Comparison of ENCODE assay signal across 26 cellular contexts in the genomic region with DNA sequence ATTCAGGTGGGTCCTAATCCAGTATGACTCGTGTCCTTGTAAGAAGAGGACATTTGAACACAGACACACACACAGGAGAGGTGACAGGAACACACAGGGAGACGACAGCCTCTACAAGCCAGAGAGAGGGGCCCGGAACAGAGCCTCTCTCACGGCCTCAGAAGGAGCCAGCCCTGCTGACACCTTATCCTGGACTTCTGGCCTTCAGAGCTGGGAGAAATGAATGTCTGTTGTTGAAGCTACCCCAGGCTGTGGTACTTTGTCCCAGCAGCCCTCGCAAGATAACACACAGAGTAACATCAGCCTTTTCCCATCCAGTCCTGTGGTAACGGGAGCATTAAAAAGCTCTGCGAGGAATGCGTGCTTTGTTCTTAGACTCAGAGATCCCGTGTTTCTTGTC.
"Had no signal": no experiment of that assay in that cellular context is flagged by ENCODE, and none has a peak within 500 bp of the region (broad histone marks: within the 10 kb centered on the region; RNA-seq: fewer than 3 reads in every experiment).

No MANE protein-coding gene starts in this region.

- H3K4me3 ChIP-seq: SJCRH30 had no signal

- H3K27ac Mint-ChIP-seq: activated CD8-positive, alpha-beta memory T cell treated with anti-CD3 and anti-CD28 coated beads, Interleukin-2, amount 10 ng/mL, durations not matched to agents 7 days and 5 days; activated naive CD4-positive, alpha-beta T cell treated with anti-CD3 and anti-CD28 coated beads, Interleukin-2, amount 50 U/mL, for 72 hours; activated naive CD8-positive, alpha-beta T cell treated with anti-CD3 and anti-CD28 coated beads, Interleukin-2, amount 50 U/mL, for 24 hours; activated T-cell treated with anti-CD3 and anti-CD28 coated beads, Interleukin-2, amount 50 U/mL, for 24 hours; activated T-helper 1 cell treated with anti-CD3 and anti-CD28 coated beads, Interleukin-12 subunit alpha, Interleukin-12 subunit beta, Interleukin-2, Interleukin-4 antibody, amounts not matched to agents 30 ng/mL and 10 ng/mL and 1 ng/mL, durations not matched to agents 14 hours and 24 hours and 36 hours had no signal

- ATAC-seq: activated CD4-positive, CD25-positive, alpha-beta regulatory T cell treated with anti-CD3 and anti-CD28 coated beads, Interleukin-2, amount 50 U/mL, for 24 hours; activated CD8-positive, alpha-beta memory T cell treated with anti-CD3 and anti-CD28 coated beads, Interleukin-2, amount 10 ng/mL, durations not matched to agents 7 days and 5 days; activated naive CD4-positive, alpha-beta T cell treated with anti-CD3 and anti-CD28 coated beads, Interleukin-2, amount 50 U/mL, for 72 hours; activated naive CD8-positive, alpha-beta T cell treated with anti-CD3 and anti-CD28 coated beads, Interleukin-2, amount 50 U/mL, for 24 hours; Panc1 had no signal

- H3K36me3 Mint-ChIP-seq: activated CD8-positive, alpha-beta memory T cell treated with anti-CD3 and anti-CD28 coated beads, Interleukin-2, amount 10 ng/mL, durations not matched to agents 7 days and 5 days; activated naive CD4-positive, alpha-beta T cell treated with anti-CD3 and anti-CD28 coated beads, Interleukin-2, amount 50 U/mL, for 72 hours had no signal

- H3K9me3 ChIP-seq: SJCRH30, SK-N-SH had no signal

- H3K27me3 ChIP-seq: brain microvascular endothelial cell, SJCRH30 had no signal

- H3K27me3 Mint-ChIP-seq: activated CD8-positive, alpha-beta memory T cell treated with anti-CD3 and anti-CD28 coated beads, Interleukin-2, amount 10 ng/mL, durations not matched to agents 7 days and 5 days; activated naive CD8-positive, alpha-beta T cell treated with anti-CD3 and anti-CD28 coated beads, Interleukin-2, amount 50 U/mL, for 24 hours; activated T-cell treated with anti-CD3 and anti-CD28 coated beads, Interleukin-2, amount 50 U/mL, for 24 hours had no signal

- H3K4me3 Mint-ChIP-seq: activated CD8-positive, alpha-beta memory T cell treated with anti-CD3 and anti-CD28 coated beads, Interleukin-2, amount 10 ng/mL, durations not matched to agents 7 days and 5 days; activated naive CD8-positive, alpha-beta T cell treated with anti-CD3 and anti-CD28 coated beads, Interleukin-2, amount 50 U/mL, for 24 hours; activated T-cell treated with anti-CD3 and anti-CD28 coated beads, Interleukin-2, amount 50 U/mL, for 24 hours; activated T-helper 1 cell treated with anti-CD3 and anti-CD28 coated beads, Interleukin-12 subunit alpha, Interleukin-12 subunit beta, Interleukin-2, Interleukin-4 antibody, amounts not matched to agents 30 ng/mL and 10 ng/mL and 1 ng/mL, durations not matched to agents 14 hours and 24 hours and 36 hours had no signal

- DNase-seq: activated CD4-positive, alpha-beta T cell treated with anti-CD3 and anti-CD28 coated beads for 4 hours; activated CD8-positive, alpha-beta memory T cell treated with anti-CD3 and anti-CD28 coated beads, Interleukin-2, amount 10 ng/mL, durations not matched to agents 7 days and 5 days; activated effector memory CD4-positive, alpha-beta T cell treated with Interleukin-2 at 50 U/mL for 16 hours; activated naive CD4-positive, alpha-beta T cell treated with Interleukin-2 at 50 U/mL for 16 hours; activated naive CD8-positive, alpha-beta T cell treated with anti-CD3 and anti-CD28 coated beads, Interleukin-2, amount 50 U/mL, for 24 hours; activated T-cell treated with anti-CD3 and anti-CD28 coated beads, Interleukin-2, amount 50 U/mL, for 24 hours; amygdala; brain microvascular endothelial cell; caudate nucleus; Karpas-422; NCI-H1105 treated with DMSO at 0.1 percent for 48 hours; NCI-H1436 treated with DMSO at 0.1 percent for 48 hours; NCI-H187; NCI-H2081; NCI-H510A treated with DMSO at 0.1 percent for 48 hours; NCI-H69; NK-92 treated with Interleukin-12 subunit alpha and Interleukin-12 subunit beta, amount 100 ng/mL, for 24 hours; OCI-M1; Right ventricle myocardium superior; RPMI8226; SJCRH30; SK-N-SH had no signal

- H3K9ac ChIP-seq: SK-N-SH had no signal

- H3K36me3 ChIP-seq: brain microvascular endothelial cell, SJCRH30 had no signal

- H3K9me3 Mint-ChIP-seq: activated naive CD4-positive, alpha-beta T cell treated with anti-CD3 and anti-CD28 coated beads, Interleukin-2, amount 50 U/mL, for 72 hours; activated naive CD8-positive, alpha-beta T cell treated with anti-CD3 and anti-CD28 coated beads, Interleukin-2, amount 50 U/mL, for 24 hours; activated T-cell treated with anti-CD3 and anti-CD28 coated beads, Interleukin-2, amount 50 U/mL, for 24 hours; activated T-helper 1 cell treated with anti-CD3 and anti-CD28 coated beads, Interleukin-12 subunit alpha, Interleukin-12 subunit beta, Interleukin-2, Interleukin-4 antibody, amounts not matched to agents 30 ng/mL and 10 ng/mL and 1 ng/mL, durations not matched to agents 14 hours and 24 hours and 36 hours had no signal

- H3K27ac ChIP-seq: brain microvascular endothelial cell, SJCRH30 had no signal
